In the genomic region with DNA sequence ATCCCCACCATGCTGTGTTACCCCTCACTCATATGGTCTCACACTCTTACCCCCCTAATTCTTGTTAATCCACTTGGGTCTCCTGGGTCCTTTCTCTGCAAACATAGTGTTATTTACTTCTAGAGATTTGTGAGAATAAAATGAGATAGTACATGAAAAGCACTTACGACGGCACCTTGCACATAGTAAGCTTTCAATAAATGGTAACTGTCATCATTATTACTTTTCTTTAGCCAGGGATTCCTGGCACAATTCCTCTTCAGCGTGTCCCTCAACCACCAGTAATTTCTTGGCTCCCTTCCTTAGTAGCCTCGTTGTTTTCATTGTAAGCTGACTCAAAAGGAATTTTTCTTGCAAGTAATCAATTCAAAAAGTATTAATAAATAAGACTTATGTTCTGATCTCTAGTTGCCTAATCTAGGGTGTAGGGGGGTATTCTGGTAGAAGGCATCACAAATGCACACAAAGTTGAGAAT, we compare ENCODE assay signal across 8 cellular contexts. TPM values are rescaled to one million over a fixed set of nuclear protein-coding genes. Genes with fewer than 3 reads are reported as not detected.
A peak's percentile ranks its signal among the peaks of the same experiment; 100 is the strongest.
DNase-seq lines count a peak whose midpoint lies in the region; ATAC-seq and TF ChIP-seq lines count a peak whose summit lies in the region.

No MANE protein-coding gene starts in this region.

- H4K20me1 ChIP-seq in mammary epithelial cell (ENCODE audit: insufficient read depth, low read length), result no peaks in the 10 kb centered on the region

- H3K4me1 Mint-ChIP-seq in HFFc6 (ENCODE audit: low read depth) (peaks cover 14% of the 10 kb centered on the region), natural killer cell (peaks cover 24 to 27% of the 10 kb centered on the region in 2 donors)

- no peak overlapping the region for H3K27ac ChIP-seq in mammary epithelial cell (ENCODE audit: insufficient read depth, low read depth, low read length)

- ATAC-seq in natural killer cell, result no peak
- ATAC-seq in GM19328 (IDR thresholded peaks at IDR 0.05; ENCODE audit: unreplicated experiment), result no peak

- peaks cover 9% of the 10 kb centered on the region for H3K9me3 ChIP-seq in mammary epithelial cell (replicated peaks; ENCODE audit: insufficient read depth, low read length)

- H3K36me3 Mint-ChIP-seq in HFFc6 (ENCODE audit: low read depth) (no peaks in the 10 kb centered on the region), natural killer cell (no peaks in the 10 kb centered on the region)

- no peaks in the 10 kb centered on the region for H3K4me1 ChIP-seq in mammary epithelial cell (ENCODE audit: insufficient read depth, low read length)

- DNase-seq in AG09309 (ENCODE audit: low read depth), result no peak
- DNase-seq in HFFc6, result peak; percentile 3
- DNase-seq in mammary epithelial cell, result no peak
- no peak for DNase-seq in natural killer cell
- DNase-seq in stimulated activated CD4-positive, alpha-beta T cell treated with anti-CD3 and anti-CD28 coated beads, Interleukin-4, amount 100 ng/mL, for 24 hours, result no peak
- DNase-seq in LoVo (ENCODE audit: low spot score), result no peak
- no peak for DNase-seq in midbrain (lab: John Stamatoyannopoulos, UW)

- H3K36me3 ChIP-seq in mammary epithelial cell (ENCODE audit: insufficient read depth, low read length), result no peaks in the 10 kb centered on the region

- peak overlapping the region; percentile 71 for H3K4me2 ChIP-seq in mammary epithelial cell (ENCODE audit: insufficient read depth, low read depth, low read length)

- TF ChIP-seq CTCF in AG09309 (IDR thresholded peaks at IDR 0.05; ENCODE audit: control insufficient read depth, insufficient read depth, low read depth, low read length, missing control alignments) (no peak), HFFc6 (IDR thresholded peaks at IDR 0.05) (no peak), mammary epithelial cell (conservative IDR thresholded peaks at IDR 0.05 in 1 of 2, IDR thresholded peaks at IDR 0.05 in 1 of 2; ENCODE audit: extremely low read depth in 1 of 2, insufficient read depth in 1 of 2, low read depth in 1 of 2, low read length in 2 of 2) (no peak), natural killer cell (IDR thresholded peaks at IDR 0.05) (no peak)

- WGBS in mammary epithelial cell (ENCODE audit: low coverage, missing lambda C conversion rate), result 37% methylated on average over 4 of the region's 4 CpGs

- peak overlapping the region; percentile 89 for H3K4me3 Mint-ChIP-seq in HFFc6
- H3K4me3 Mint-ChIP-seq in natural killer cell, result peak overlapping the region; percentile 91

- dilution Hi-C loops in mammary epithelial cell (cut with HindIII; ENCODE audit: low sequenced_read_pairs), result no loop called here

- H3K4me3 ChIP-seq in AG09309 (ENCODE audit: control insufficient read depth, low read depth, low read length) (peak overlapping the region; percentile 74), mammary epithelial cell (replicated peaks in 1 of 3; ENCODE audit: insufficient read depth in 1 of 3, low read depth in 2 of 3, low read length in 3 of 3) (peak overlapping the region; percentile 45 to 79 (median 48))

- H3K27me3 Mint-ChIP-seq in HFFc6 (ENCODE audit: insufficient read depth) (peaks cover 2% of the 10 kb centered on the region; the same call in 1 of the 2 replicates), natural killer cell (ENCODE audit: low read depth in 2 of 2) (no peaks in the 10 kb centered on the region)

- H2AFZ ChIP-seq in mammary epithelial cell (ENCODE audit: low read depth, low read length), result peak overlapping the region; percentile 91

- H3K9me3 Mint-ChIP-seq in HFFc6 (no peaks in the 10 kb centered on the region), natural killer cell (no peaks in the 10 kb centered on the region)

- H3K79me2 ChIP-seq in mammary epithelial cell (ENCODE audit: insufficient read depth, low read length), result peaks cover 3% of the 10 kb centered on the region

- BruUV-seq in mammary epithelial cell (replicated peaks; lab: Mats Ljungman, UMichigan), result no TSS peak

- no peak overlapping the region for H3K9ac ChIP-seq in mammary epithelial cell (ENCODE audit: insufficient read depth, low read length)

- H3K27me3 ChIP-seq in mammary epithelial cell (ENCODE audit: insufficient read depth, low read length), result no peaks in the 10 kb centered on the region

- CTCF ChIA-PET in mammary epithelial cell (lab: Charles Lee; ENCODE audit: low non-redundant PET), result no interaction called here

- in situ Hi-C loops in mammary epithelial cell (cut with MboI; ENCODE audit: low sequenced_read_pairs in 2 of 2), result no loop called here

- H3K27ac Mint-ChIP-seq in HFFc6 (peak overlapping the region; percentile 90), natural killer cell (peak overlapping the region in 1 of 2 donors; percentile 95)

- intact Hi-C loops in mammary epithelial cell (cut with micrococcal nuclease) (loop anchor here (1.0 kb wide), 1 partner anchor 30 kb away; a partner anchor contains a TSS), natural killer cell (cut with micrococcal nuclease) (no loop called here)

RNA-seq across cellular contexts. Expression of a gene that starts 30.1 kb away (rescaled TPM):
- total RNA-seq in HFFc6 (2021; fragmentation: NEBNext Ultra II Directional; extraction: Animal tissue kit (Norgen Biotek cat#: 25700)), result 100 to 1,000 TPM; 127 to 191 (median 178) TPM
- total RNA-seq in mammary epithelial cell (100 to 1,000 TPM; 123 to 170 TPM), natural killer cell (100 to 1,000 TPM; 171 to 208 (median 174) TPM)
- polyA plus RNA-seq in mammary epithelial cell, result 138 TPM
- 160 TPM for polyA minus RNA-seq in mammary epithelial cell
